In genomic region chr11:2732940-2733628, GRCh38 we compare ENCODE assay signal across 20 cellular contexts.
"Had no signal": no experiment of that assay in that cellular context is flagged by ENCODE, and none has a peak within 500 bp of the region (broad histone marks: within the 10 kb centered on the region; RNA-seq: fewer than 3 reads in every experiment).

No MANE protein-coding gene starts in this region.

- ATAC-seq: activated naive CD8-positive, alpha-beta T cell treated with anti-CD3 and anti-CD28 coated beads, Interleukin-2, amount 50 U/mL, for 24 hours; activated T-cell treated with anti-CD3 and anti-CD28 coated beads, Interleukin-2, amount 50 U/mL, for 4 hours; effector memory CD8-positive, alpha-beta T cell; left lobe of liver; stimulated activated memory B cell treated with anti-CD40 and anti-IgM and Interleukin-4, amounts not matched to agents 10 μg/mL and 1 μg/mL and 100 μg/mL, for 72 hours had no signal

- H3K4me1 Mint-ChIP-seq: activated naive CD4-positive, alpha-beta T cell treated with anti-CD3 and anti-CD28 coated beads, Interleukin-2, amount 10 ng/mL, durations not matched to agents 7 days and 5 days; activated naive CD8-positive, alpha-beta T cell treated with anti-CD3 and anti-CD28 coated beads, Interleukin-2, amount 50 U/mL, for 24 hours; stimulated activated memory B cell treated with anti-CD40 and anti-IgM and Interleukin-4, amounts not matched to agents 10 μg/mL and 1 μg/mL and 100 μg/mL, for 72 hours had no signal

- H3K27me3 Mint-ChIP-seq: activated naive CD4-positive, alpha-beta T cell treated with anti-CD3 and anti-CD28 coated beads, Interleukin-2, amount 10 ng/mL, durations not matched to agents 7 days and 5 days; activated naive CD8-positive, alpha-beta T cell treated with anti-CD3 and anti-CD28 coated beads, Interleukin-2, amount 50 U/mL, for 24 hours; effector memory CD8-positive, alpha-beta T cell; stimulated activated memory B cell treated with anti-CD40 and anti-IgM and Interleukin-4, amounts not matched to agents 10 μg/mL and 1 μg/mL and 100 μg/mL, for 72 hours had no signal

- H3K4me3 ChIP-seq: breast epithelium, esophagus squamous epithelium, ovary, sigmoid colon had no signal

- H3K4me1 ChIP-seq: breast epithelium, esophagus squamous epithelium, sigmoid colon had no signal

- H3K4me3 Mint-ChIP-seq: activated naive CD4-positive, alpha-beta T cell treated with anti-CD3 and anti-CD28 coated beads, Interleukin-2, amount 10 ng/mL, durations not matched to agents 7 days and 5 days; activated naive CD8-positive, alpha-beta T cell treated with anti-CD3 and anti-CD28 coated beads, Interleukin-2, amount 50 U/mL, for 24 hours; activated T-cell treated with anti-CD3 and anti-CD28 coated beads, Interleukin-2, amount 50 U/mL, for 4 hours; effector memory CD8-positive, alpha-beta T cell; nephron progenitor cell; stimulated activated memory B cell treated with anti-CD40 and anti-IgM and Interleukin-4, amounts not matched to agents 10 μg/mL and 1 μg/mL and 100 μg/mL, for 72 hours; T-helper 1 cell treated with Interleukin-12 subunit alpha and Interleukin-12 subunit beta and Interleukin-4 antibody, amounts not matched to agents 30 μg/mL and 1 μg/mL, for 36 hours had no signal

- H3K9me3 Mint-ChIP-seq: activated naive CD4-positive, alpha-beta T cell treated with anti-CD3 and anti-CD28 coated beads, Interleukin-2, amount 10 ng/mL, durations not matched to agents 7 days and 5 days; activated naive CD8-positive, alpha-beta T cell treated with anti-CD3 and anti-CD28 coated beads, Interleukin-2, amount 50 U/mL, for 24 hours; activated T-cell treated with anti-CD3 and anti-CD28 coated beads, Interleukin-2, amount 50 U/mL, for 4 hours; effector memory CD8-positive, alpha-beta T cell; nephron progenitor cell; stimulated activated memory B cell treated with anti-CD40 and anti-IgM and Interleukin-4, amounts not matched to agents 10 μg/mL and 1 μg/mL and 100 μg/mL, for 72 hours; T-helper 1 cell treated with Interleukin-12 subunit alpha and Interleukin-12 subunit beta and Interleukin-4 antibody, amounts not matched to agents 30 μg/mL and 1 μg/mL, for 36 hours had no signal

- H3K27me3 ChIP-seq: breast epithelium, esophagus squamous epithelium, ovary, sigmoid colon had no signal

- H3K36me3 Mint-ChIP-seq: activated naive CD4-positive, alpha-beta T cell treated with anti-CD3 and anti-CD28 coated beads, Interleukin-2, amount 10 ng/mL, durations not matched to agents 7 days and 5 days; stimulated activated memory B cell treated with anti-CD40 and anti-IgM and Interleukin-4, amounts not matched to agents 10 μg/mL and 1 μg/mL and 100 μg/mL, for 72 hours had no signal

- H3K9me3 ChIP-seq: breast epithelium, esophagus squamous epithelium, ovary, sigmoid colon had no signal

- DNase-seq: activated CD4-positive, alpha-beta T cell treated with anti-CD3 and anti-CD28 coated beads, Interleukin-2, amount 50 U/mL, for 1 hour; activated CD4-positive, CD25-positive, alpha-beta regulatory T cell treated with anti-CD3 and anti-CD28 coated beads, Interleukin-2, amount 50 U/mL, for 72 hours; activated CD8-positive, alpha-beta memory T cell treated with anti-CD3 and anti-CD28 coated beads, Interleukin-2, amount 50 U/mL, for 4 hours; activated effector memory CD4-positive, alpha-beta T cell treated with Interleukin-2 at 50 U/mL for 16 hours; activated naive CD4-positive, alpha-beta T cell treated with anti-CD3 and anti-CD28 coated beads, Interleukin-2, amount 10 ng/mL, durations not matched to agents 7 days and 5 days; activated naive CD8-positive, alpha-beta T cell treated with anti-CD3 and anti-CD28 coated beads, Interleukin-2, amount 50 U/mL, for 24 hours; activated T-cell treated with anti-CD3 and anti-CD28 coated beads, Interleukin-2, amount 50 U/mL, for 4 hours; dermis blood vessel endothelial cell; effector memory CD8-positive, alpha-beta T cell; esophagus squamous epithelium; mammary epithelial cell; nephron progenitor cell; sigmoid colon; stimulated activated CD4-positive, alpha-beta T cell treated with anti-CD3 and anti-CD28 coated beads, Interleukin-4, amount 100 ng/mL, for 4 hours had no signal

- H3K27ac Mint-ChIP-seq: activated naive CD4-positive, alpha-beta T cell treated with anti-CD3 and anti-CD28 coated beads, Interleukin-2, amount 10 ng/mL, durations not matched to agents 7 days and 5 days; activated naive CD8-positive, alpha-beta T cell treated with anti-CD3 and anti-CD28 coated beads, Interleukin-2, amount 50 U/mL, for 24 hours; nephron progenitor cell; stimulated activated memory B cell treated with anti-CD40 and anti-IgM and Interleukin-4, amounts not matched to agents 10 μg/mL and 1 μg/mL and 100 μg/mL, for 72 hours; T-helper 1 cell treated with Interleukin-12 subunit alpha and Interleukin-12 subunit beta and Interleukin-4 antibody, amounts not matched to agents 30 μg/mL and 1 μg/mL, for 36 hours had no signal

- H3K36me3 ChIP-seq: breast epithelium, esophagus squamous epithelium, ovary, sigmoid colon had no signal

- H3K27ac ChIP-seq: breast epithelium, esophagus squamous epithelium, ovary, sigmoid colon, VCaP had no signal
